Comparison of ENCODE assay signal across 8 cellular contexts in genomic region chr19:16076154-16076957, GRCh38. TPM values are rescaled to one million over a fixed set of nuclear protein-coding genes. Genes with fewer than 3 reads are reported as not detected.
DNase-seq lines count a peak whose midpoint lies in the region; ATAC-seq, FAIRE-seq and TF ChIP-seq lines count a peak whose summit lies in the region.

Gene TPM4, plus strand, starts transcription at chr19:16076495. Its CDS starts 71 bp downstream, at chr19:16076566.

- H3K4me3 ChIP-seq in HepG2 (replicated peaks in 1 of 3; ENCODE audit: insufficient read depth in 1 of 3, low read depth in 2 of 3, low read length in 3 of 3), result peak within 1 kb of the TSS; percentile 84 to 87 (median 84)

- H4K20me1 ChIP-seq in HepG2 (ENCODE audit: insufficient read depth, low read length), result peaks cover 17% of the 10 kb centered on the region; the same call in 1 of the 2 replicates

- peaks cover 0 to 14% of the 10 kb centered on the region in 2 experiments for H3K36me3 ChIP-seq in HepG2 (replicated peaks in 1 of 2; ENCODE audit: control insufficient read depth in 1 of 2, insufficient read depth in 2 of 2, low read length in 2 of 2)

- ATAC-seq in HG02870 (IDR thresholded peaks at IDR 0.05; ENCODE audit: unreplicated experiment), result peak; percentile 52
- ATAC-seq in HepG2, result peak; percentile 71

- TF ChIP-seq EP300 in HepG2 (IDR thresholded peaks at IDR 0.05; ENCODE audit: low read depth in 2 of 2, low read length in 2 of 2) (no peak), HepG2 (CRISPR knock-in tag; IDR thresholded peaks at IDR 0.05; ENCODE audit: borderline replicate concordance) (no peak)

- TF ChIP-seq POLR2A in HepG2 (IDR thresholded peaks at IDR 0.05; ENCODE audit: insufficient read depth in 1 of 2, low read depth in 2 of 2, low read length in 2 of 2), result peak; percentile 54 to 75

- no TSS peak for BruUV-seq in HepG2 (replicated peaks; lab: Mats Ljungman, UMichigan)

- intact Hi-C loops in HepG2 (cut with micrococcal nuclease; ENCODE audit: unreplicated experiment), result loop anchor here (1.0 kb wide), 1 partner anchor 13 kb away; no protein-coding TSS in a partner anchor

- no peaks in the 10 kb centered on the region for H3K9me3 ChIP-seq in HepG2 (ENCODE audit: low read length)

- H3K27me3 ChIP-seq in HepG2 (ENCODE audit: control insufficient read depth in 1 of 2, insufficient read depth in 2 of 2, low read length in 2 of 2), result no peaks in the 10 kb centered on the region

- in situ Hi-C loops in HepG2 (cut with HindIII; ENCODE audit: extremely low pct_ligation_motif_present, low pct_unique_long_range_greater_than_20kb), result no loop called here

- H3K9ac ChIP-seq in HepG2 (ENCODE audit: insufficient read depth, low read depth, low read length), result peak within 1 kb of the TSS; percentile 97

- DNase-seq in NCI-H2107 treated with DMSO at 0.1 percent for 48 hours (lab: John Stamatoyannopoulos, UW; ENCODE audit: unreplicated experiment) (peak; percentile 4), NCI-H2107 (lab: John Stamatoyannopoulos, UW) (no peak), NCI-H446 (lab: John Stamatoyannopoulos, UW) (peak; percentile 36 to 77), dermis blood vessel endothelial cell (peak; percentile 93), HepG2 (ENCODE audit: low spot score) (peak; percentile 88)
- peak; percentile 78 for DNase-seq in activated CD4-positive, alpha-beta T cell treated with anti-CD3 and anti-CD28 coated beads, Interleukin-2, amount 50 U/mL, for 1 hour
- DNase-seq in stimulated activated CD4-positive, alpha-beta T cell treated with anti-CD3 and anti-CD28 coated beads, Interleukin-2, amount 100 ng/mL, for 4 hours (ENCODE audit: low read depth), result peak; percentile 72

- TF ChIP-seq CTCF in HepG2 (CRISPR knock-in tag; IDR thresholded peaks at IDR 0.05), result no peak; the same call in 1 of the 2 replicates

- H3K79me2 ChIP-seq in HepG2 (ENCODE audit: insufficient read depth, low read length), result peaks cover 44% of the 10 kb centered on the region

- peak within 1 kb of the TSS; percentile 90 for H3K27ac ChIP-seq in HepG2 (ENCODE audit: extremely low read length, insufficient read depth, low read length)

- FAIRE-seq in HepG2 (lab: Jason Lieb, UNC), result peak; percentile 57

- no peak within 1 kb of the TSS for H2AFZ ChIP-seq in HepG2 (ENCODE audit: low read length)

- peaks cover 86% of the 10 kb centered on the region for H3K4me1 ChIP-seq in HepG2 (ENCODE audit: insufficient read depth, low read length)

- 2% methylated on average over 25 of the region's 101 CpGs for WGBS in HepG2 (ENCODE audit: low lambda C conversion rate)

- 0 out of 2 replicates have a peak, but pooled peaks have one; percentile 7 for TF ChIP-seq RAD21 in HepG2 (CRISPR knock-in tag; IDR thresholded peaks at IDR 0.05)

- H3K4me2 ChIP-seq in HepG2 (ENCODE audit: low read depth, low read length), result peak within 1 kb of the TSS; percentile 98

- CTCF ChIA-PET in HepG2 (lab: Yijun Ruan, JAX; ENCODE audit: low intra/inter-chr PET ratio, low total read pairs), result no interaction called here

- POLR2A ChIA-PET in HepG2 (lab: Yijun Ruan, JAX), result interaction anchor here (1.0 to 5.7 kb wide), 9 partner anchors 9 to 109 kb away, joined by 3 to 66 read pairs (median 6); partner anchors contain the start of genes FAM32A and RAB8A

TF ChIP-seq in HepG2, 621 proteins besides CTCF, POLR2A, EP300 and RAD21 (continues in another document):
- TF ChIP-seq DMAP1 (CRISPR knock-in tag; IDR thresholded peaks at IDR 0.05), result peak; percentile 11; the same call in 1 of the 2 replicates
- peak; percentile 18; the same call in 1 of the 2 replicates for TF ChIP-seq SRY (CRISPR knock-in tag; IDR thresholded peaks at IDR 0.05)
- TF ChIP-seq POLR2AphosphoS5 (IDR thresholded peaks at IDR 0.05; ENCODE audit: low read depth, low read length), result peak; percentile 54
- peak; percentile 60; the same call in 1 of the 2 replicates for TF ChIP-seq ZNF235 (CRISPR knock-in tag; IDR thresholded peaks at IDR 0.05; ENCODE audit: borderline replicate concordance)
- no peak for TF ChIP-seq ZNF619 (CRISPR knock-in tag; IDR thresholded peaks at IDR 0.05)
- no peak for TF ChIP-seq HNRNPUL1 (IDR thresholded peaks at IDR 0.05; ENCODE audit: low read depth, low read length)
- peak; percentile 57 for TF ChIP-seq IKZF4 (CRISPR knock-in tag; IDR thresholded peaks at IDR 0.05; ENCODE audit: borderline replicate concordance, low read depth, not compliant biosample characterization)
- TF ChIP-seq NFKB2 (CRISPR knock-in tag; IDR thresholded peaks at IDR 0.05; ENCODE audit: borderline replicate concordance), result 0 out of 2 replicates have a peak, but pooled peaks have one; percentile 28
- TF ChIP-seq, protein P1, sequence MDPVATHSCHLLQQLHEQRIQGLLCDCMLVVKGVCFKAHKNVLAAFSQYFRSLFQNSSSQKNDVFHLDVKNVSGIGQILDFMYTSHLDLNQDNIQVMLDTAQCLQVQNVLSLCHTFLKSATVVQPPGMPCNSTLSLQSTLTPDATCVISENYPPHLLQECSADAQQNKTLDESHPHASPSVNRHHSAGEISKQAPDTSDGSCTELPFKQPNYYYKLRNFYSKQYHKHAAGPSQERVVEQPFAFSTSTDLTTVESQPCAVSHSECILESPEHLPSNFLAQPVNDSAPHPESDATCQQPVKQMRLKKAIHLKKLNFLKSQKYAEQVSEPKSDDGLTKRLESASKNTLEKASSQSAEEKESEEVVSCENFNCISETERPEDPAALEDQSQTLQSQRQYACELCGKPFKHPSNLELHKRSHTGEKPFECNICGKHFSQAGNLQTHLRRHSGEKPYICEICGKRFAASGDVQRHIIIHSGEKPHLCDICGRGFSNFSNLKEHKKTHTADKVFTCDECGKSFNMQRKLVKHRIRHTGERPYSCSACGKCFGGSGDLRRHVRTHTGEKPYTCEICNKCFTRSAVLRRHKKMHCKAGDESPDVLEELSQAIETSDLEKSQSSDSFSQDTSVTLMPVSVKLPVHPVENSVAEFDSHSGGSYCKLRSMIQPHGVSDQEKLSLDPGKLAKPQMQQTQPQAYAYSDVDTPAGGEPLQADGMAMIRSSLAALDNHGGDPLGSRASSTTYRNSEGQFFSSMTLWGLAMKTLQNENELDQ (CRISPR knock-in tag; IDR thresholded peaks at IDR 0.05; ENCODE audit: borderline replicate concordance), result no peak
- no peak for TF ChIP-seq ZC3H4 (CRISPR knock-in tag; IDR thresholded peaks at IDR 0.05; ENCODE audit: borderline replicate concordance)
- TF ChIP-seq NR2C2 (CRISPR knock-in tag; IDR thresholded peaks at IDR 0.05; ENCODE audit: borderline replicate concordance), result no peak
- TF ChIP-seq, protein P2, sequence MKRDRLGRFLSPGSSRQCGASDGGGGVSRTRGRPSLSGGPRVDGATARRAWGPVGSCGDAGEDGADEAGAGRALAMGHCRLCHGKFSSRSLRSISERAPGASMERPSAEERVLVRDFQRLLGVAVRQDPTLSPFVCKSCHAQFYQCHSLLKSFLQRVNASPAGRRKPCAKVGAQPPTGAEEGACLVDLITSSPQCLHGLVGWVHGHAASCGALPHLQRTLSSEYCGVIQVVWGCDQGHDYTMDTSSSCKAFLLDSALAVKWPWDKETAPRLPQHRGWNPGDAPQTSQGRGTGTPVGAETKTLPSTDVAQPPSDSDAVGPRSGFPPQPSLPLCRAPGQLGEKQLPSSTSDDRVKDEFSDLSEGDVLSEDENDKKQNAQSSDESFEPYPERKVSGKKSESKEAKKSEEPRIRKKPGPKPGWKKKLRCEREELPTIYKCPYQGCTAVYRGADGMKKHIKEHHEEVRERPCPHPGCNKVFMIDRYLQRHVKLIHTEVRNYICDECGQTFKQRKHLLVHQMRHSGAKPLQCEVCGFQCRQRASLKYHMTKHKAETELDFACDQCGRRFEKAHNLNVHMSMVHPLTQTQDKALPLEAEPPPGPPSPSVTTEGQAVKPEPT (CRISPR knock-in tag; IDR thresholded peaks at IDR 0.05; ENCODE audit: low read depth), result no peak
- peak; percentile 36 for TF ChIP-seq SKI (IDR thresholded peaks at IDR 0.05; ENCODE audit: partially characterized antibody)
- TF ChIP-seq CBX5 (CRISPR knock-in tag; IDR thresholded peaks at IDR 0.05; ENCODE audit: borderline replicate concordance), result no peak
- TF ChIP-seq HNRNPLL (IDR thresholded peaks at IDR 0.05; ENCODE audit: low read depth, low read length, poor library complexity, severe bottlenecking), result peak; percentile 47
- TF ChIP-seq CREM (IDR thresholded peaks at IDR 0.05), result peak; percentile 67
- TF ChIP-seq CREM (CRISPR knock-in tag; IDR thresholded peaks at IDR 0.05), result no peak
- TF ChIP-seq RARA (CRISPR knock-in tag; IDR thresholded peaks at IDR 0.05), result peak; percentile 17
- no peak for TF ChIP-seq WIZ (CRISPR knock-in tag; IDR thresholded peaks at IDR 0.05)

RNA-seq across cellular contexts. Expression of gene TPM4, which starts in this region (rescaled TPM):
- total RNA-seq in dermis blood vessel endothelial cell (533 and 897 TPM in 2 replicates), HepG2 (2016; rRNA removed; fragmentation: Illumina TruSeq; extraction: Trizol) (180 and 226 TPM in 2 replicates)
- 81.5 and 84.8 TPM in 2 replicates for total RNA-seq in HepG2 (2016; cell fraction: cytosol; rRNA removed; fragmentation: Illumina TruSeq; extraction: Trizol; ENCODE audit: low read depth)
- total RNA-seq in HepG2 (2016; cell fraction: insoluble cytoplasmic fraction; rRNA removed; fragmentation: Illumina TruSeq; extraction: Trizol), result 186 and 214 TPM in 2 replicates
- 194 and 200 TPM in 2 replicates for total RNA-seq in HepG2 (2016; cell fraction: membrane; rRNA removed; fragmentation: Illumina TruSeq; extraction: Trizol)
- 74.9 and 75.0 TPM in 2 replicates for total RNA-seq in HepG2 (2016; cell fraction: nucleus; rRNA removed; fragmentation: Illumina TruSeq; extraction: Trizol)
- 142 and 188 TPM in 2 replicates for polyA plus RNA-seq in HepG2 (2011; rRNA removed)
- 121 and 146 TPM in 2 replicates for polyA plus RNA-seq in HepG2 (2011; cell fraction: cytosol; rRNA removed)
- 57.4 and 58.9 TPM in 2 replicates for polyA plus RNA-seq in HepG2 (2011; cell fraction: nucleus; rRNA removed)
- polyA plus RNA-seq in HepG2 (2012), result 139 and 145 TPM in 2 replicates
- polyA plus RNA-seq in HepG2 (2016; cell fraction: cytosol; fragmentation: Illumina TruSeq; extraction: Trizol; ENCODE audit: low read depth), result 109 and 119 TPM in 2 replicates
- polyA plus RNA-seq in HepG2 (2016; cell fraction: insoluble cytoplasmic fraction; fragmentation: Illumina TruSeq; extraction: Trizol; ENCODE audit: low read depth), result 311 and 323 TPM in 2 replicates
- polyA plus RNA-seq in HepG2 (2016; cell fraction: membrane; fragmentation: Illumina TruSeq; extraction: Trizol; ENCODE audit: low read depth), result 206 and 209 TPM in 2 replicates
- polyA plus RNA-seq in HepG2 (2016; cell fraction: nucleus; fragmentation: Illumina TruSeq; extraction: Trizol; ENCODE audit: insufficient read depth, low read depth), result 143 and 149 TPM in 2 replicates
- polyA minus RNA-seq in HepG2 (2011; rRNA and poly(A)+ RNA removed; ENCODE audit: low replicate concordance), result 72.8 and 124 TPM in 2 replicates
- 91.4 and 93.5 TPM in 2 replicates for polyA minus RNA-seq in HepG2 (2011; cell fraction: cytosol; rRNA and poly(A)+ RNA removed)
- polyA minus RNA-seq in HepG2 (2011; cell fraction: nucleus; rRNA and poly(A)+ RNA removed), result 76.0 and 77.5 TPM in 2 replicates
